ENCODE assay signal across 25 cellular contexts in genomic region chr6:706819-707381, GRCh38.
"Had no signal": no experiment of that assay in that cellular context is flagged by ENCODE, and none has a peak within 500 bp of the region (broad histone marks: within the 10 kb centered on the region; RNA-seq: fewer than 3 reads in every experiment).

No MANE protein-coding gene starts in this region.

- H3K27ac Mint-ChIP-seq: activated CD4-positive, alpha-beta memory T cell treated with anti-CD3 and anti-CD28 coated beads, Interleukin-2, amount 10 ng/mL, durations not matched to agents 7 days and 5 days; activated CD4-positive, alpha-beta T cell treated with anti-CD3 and anti-CD28 coated beads, Interleukin-2, amount 10 ng/mL, durations not matched to agents 24 days and 14 days; activated CD8-positive, alpha-beta memory T cell treated with anti-CD3 and anti-CD28 coated beads, Interleukin-2, amount 10 ng/mL, durations not matched to agents 7 days and 5 days; activated naive CD4-positive, alpha-beta T cell treated with anti-CD3 and anti-CD28 coated beads, Interleukin-2, amount 50 U/mL, for 72 hours; brain; dendritic cell treated with granulocyte-macrophage colony-stimulating factor and Interleukin-4, amounts not matched to agents 40 ng/mL and 50 ng/mL, for 4 days; naive thymus-derived CD4-positive, alpha-beta T cell; T-helper 2 cell treated with Interferon-gamma antibody and Interleukin-4, amounts not matched to agents 5 μg/mL and 100 μg/mL, for 36 hours had no signal

- ATAC-seq: activated CD4-positive, CD25-positive, alpha-beta regulatory T cell treated with anti-CD3 and anti-CD28 coated beads, Interleukin-2, amount 50 U/mL, for 24 hours; activated CD8-positive, alpha-beta memory T cell treated with anti-CD3 and anti-CD28 coated beads, Interleukin-2, amount 10 ng/mL, durations not matched to agents 7 days and 5 days; activated naive CD4-positive, alpha-beta T cell treated with anti-CD3 and anti-CD28 coated beads, Interleukin-2, amount 50 U/mL, for 72 hours; foreskin keratinocyte; left lung; naive thymus-derived CD4-positive, alpha-beta T cell; upper lobe of right lung had no signal

- H3K4me3 Mint-ChIP-seq: activated CD4-positive, alpha-beta memory T cell treated with anti-CD3 and anti-CD28 coated beads, Interleukin-2, amount 10 ng/mL, durations not matched to agents 7 days and 5 days; activated CD4-positive, alpha-beta T cell treated with anti-CD3 and anti-CD28 coated beads, Interleukin-2, amount 10 ng/mL, durations not matched to agents 24 days and 14 days; activated CD8-positive, alpha-beta memory T cell treated with anti-CD3 and anti-CD28 coated beads, Interleukin-2, amount 10 ng/mL, durations not matched to agents 7 days and 5 days; brain; dendritic cell treated with granulocyte-macrophage colony-stimulating factor and Interleukin-4, amounts not matched to agents 40 ng/mL and 50 ng/mL, for 4 days; naive thymus-derived CD4-positive, alpha-beta T cell; T-helper 2 cell treated with Interferon-gamma antibody and Interleukin-4, amounts not matched to agents 5 μg/mL and 100 μg/mL, for 36 hours had no signal

- H3K36me3 ChIP-seq: left lung, ovary, prostate gland, spleen, thoracic aorta, upper lobe of right lung had no signal

- DNase-seq: activated CD4-positive, alpha-beta memory T cell treated with anti-CD3 and anti-CD28 coated beads, Interleukin-2, amount 10 ng/mL, durations not matched to agents 7 days and 5 days; activated CD4-positive, alpha-beta T cell treated with anti-CD3 and anti-CD28 coated beads, Interleukin-2, amount 10 ng/mL, durations not matched to agents 24 days and 14 days; activated CD8-positive, alpha-beta memory T cell treated with anti-CD3 and anti-CD28 coated beads, Interleukin-2, amount 10 ng/mL, durations not matched to agents 7 days and 5 days; activated gamma-delta T cell treated with Interleukin-2 at 50 U/mL for 16 hours; aorta; effector CD4-positive, alpha-beta T cell; erythroblast; foreskin keratinocyte; kidney glomerular epithelial cell; left lung; naive thymus-derived CD4-positive, alpha-beta T cell; ovary; spleen; stimulated activated CD4-positive, alpha-beta T cell treated with anti-CD3 and anti-CD28 coated beads, Interleukin-4, amount 100 ng/mL, for 1 hour; stimulated activated naive CD4-positive, alpha-beta T cell; upper lobe of right lung had no signal

- H3K4me1 ChIP-seq: foreskin keratinocyte, prostate gland had no signal

- H3K27ac ChIP-seq: foreskin keratinocyte, left lung, ovary, prostate gland, spleen, thoracic aorta, upper lobe of right lung, VCaP had no signal

- H3K27me3 ChIP-seq: ovary, spleen, upper lobe of right lung had no signal

- H3K36me3 Mint-ChIP-seq: brain had no signal

- H3K9me3 Mint-ChIP-seq: activated CD4-positive, alpha-beta memory T cell treated with anti-CD3 and anti-CD28 coated beads, Interleukin-2, amount 10 ng/mL, durations not matched to agents 7 days and 5 days; activated CD4-positive, alpha-beta T cell treated with anti-CD3 and anti-CD28 coated beads, Interleukin-2, amount 10 ng/mL, durations not matched to agents 24 days and 14 days; activated naive CD4-positive, alpha-beta T cell treated with anti-CD3 and anti-CD28 coated beads, Interleukin-2, amount 50 U/mL, for 72 hours; dendritic cell treated with granulocyte-macrophage colony-stimulating factor and Interleukin-4, amounts not matched to agents 40 ng/mL and 50 ng/mL, for 4 days; T-helper 2 cell treated with Interferon-gamma antibody and Interleukin-4, amounts not matched to agents 5 μg/mL and 100 μg/mL, for 36 hours had no signal

- H3K9me3 ChIP-seq: left lung, ovary, prostate gland, spleen, thoracic aorta, upper lobe of right lung had no signal

- H3K4me3 ChIP-seq: left lung, lung, ovary, prostate gland, spleen, thoracic aorta, upper lobe of right lung had no signal
